In the genomic region with DNA sequence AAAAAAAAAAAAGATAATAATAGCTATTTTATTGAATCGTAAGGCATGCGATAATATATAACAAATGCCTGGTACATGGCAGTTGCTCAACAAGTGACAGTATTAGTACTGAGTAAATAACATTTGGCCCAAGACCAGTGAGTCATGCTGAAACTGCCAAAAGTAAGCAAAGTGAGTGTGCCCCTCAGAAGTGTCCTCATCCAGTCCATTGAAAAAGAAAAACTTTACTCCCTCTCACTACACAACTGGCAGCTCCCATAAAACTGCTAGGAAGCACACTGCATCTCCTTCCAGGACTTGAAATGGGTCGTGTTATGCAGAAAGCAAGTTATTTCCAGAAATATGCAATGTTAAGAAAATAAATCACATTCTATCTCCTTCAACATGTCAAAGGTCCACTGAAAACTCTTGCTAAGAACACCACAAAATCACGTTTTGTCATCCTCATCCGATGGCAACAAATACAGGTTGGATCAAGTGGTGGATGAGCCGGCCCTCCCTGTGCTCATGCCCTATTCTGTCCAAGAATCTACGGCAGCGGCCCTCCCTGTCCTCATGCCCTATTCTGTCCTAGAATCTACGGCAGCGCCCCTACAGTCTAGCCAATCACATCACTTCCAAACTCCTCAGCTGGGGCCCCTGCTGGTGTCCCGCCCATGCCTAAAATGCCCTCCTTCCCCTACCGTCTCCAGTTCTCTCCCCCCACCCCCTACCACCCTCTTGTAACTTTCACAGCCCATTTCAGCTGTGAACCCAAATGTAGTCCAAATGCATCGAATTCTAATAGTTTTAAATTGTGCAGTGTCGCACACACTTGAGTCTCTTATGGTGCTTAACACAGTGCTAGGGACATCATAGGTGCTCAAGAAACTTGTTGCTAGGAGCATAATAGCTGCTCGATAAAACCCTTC, we compare ENCODE assay signal across 3 cellular contexts.
A peak's percentile ranks its signal among the peaks of the same experiment; 100 is the strongest.
TF ChIP-seq lines count a peak whose summit lies in the region.

No MANE protein-coding gene starts in this region.

TF ChIP-seq in HEK293T, 16 proteins besides CTCF, POLR2A, EP300 and RAD21:
- no peak for TF ChIP-seq SUZ12 (IDR thresholded peaks at IDR 0.05)
- TF ChIP-seq, protein P1, sequence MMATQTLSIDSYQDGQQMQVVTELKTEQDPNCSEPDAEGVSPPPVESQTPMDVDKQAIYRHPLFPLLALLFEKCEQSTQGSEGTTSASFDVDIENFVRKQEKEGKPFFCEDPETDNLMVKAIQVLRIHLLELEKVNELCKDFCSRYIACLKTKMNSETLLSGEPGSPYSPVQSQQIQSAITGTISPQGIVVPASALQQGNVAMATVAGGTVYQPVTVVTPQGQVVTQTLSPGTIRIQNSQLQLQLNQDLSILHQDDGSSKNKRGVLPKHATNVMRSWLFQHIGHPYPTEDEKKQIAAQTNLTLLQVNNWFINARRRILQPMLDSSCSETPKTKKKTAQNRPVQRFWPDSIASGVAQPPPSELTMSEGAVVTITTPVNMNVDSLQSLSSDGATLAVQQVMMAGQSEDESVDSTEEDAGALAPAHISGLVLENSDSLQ (IDR thresholded peaks at IDR 0.05), result peak; percentile 32; the same call in 1 of the 2 replicates
- peak; percentile 91 for TF ChIP-seq ZNF384 (IDR thresholded peaks at IDR 0.05)
- TF ChIP-seq FOXK2 (IDR thresholded peaks at IDR 0.05), result no peak

TF ChIP-seq in GM12878, 131 proteins besides CTCF, POLR2A, EP300 and RAD21:
- no peak for TF ChIP-seq CHD2 (IDR thresholded peaks at IDR 0.05; ENCODE audit: borderline replicate concordance, low read depth, low read length)
- TF ChIP-seq JUND (IDR thresholded peaks at IDR 0.05; ENCODE audit: low read depth, low read length), result no peak
- no peak for TF ChIP-seq SIN3A (IDR thresholded peaks at IDR 0.05; ENCODE audit: low read depth, low read length)
- TF ChIP-seq MTA3 (IDR thresholded peaks at IDR 0.05; ENCODE audit: borderline replicate concordance, low read length), result no peak
- TF ChIP-seq RCOR1 (conservative IDR thresholded peaks at IDR 0.05; ENCODE audit: low read depth, low read length), result no peak
- TF ChIP-seq, protein P2, sequence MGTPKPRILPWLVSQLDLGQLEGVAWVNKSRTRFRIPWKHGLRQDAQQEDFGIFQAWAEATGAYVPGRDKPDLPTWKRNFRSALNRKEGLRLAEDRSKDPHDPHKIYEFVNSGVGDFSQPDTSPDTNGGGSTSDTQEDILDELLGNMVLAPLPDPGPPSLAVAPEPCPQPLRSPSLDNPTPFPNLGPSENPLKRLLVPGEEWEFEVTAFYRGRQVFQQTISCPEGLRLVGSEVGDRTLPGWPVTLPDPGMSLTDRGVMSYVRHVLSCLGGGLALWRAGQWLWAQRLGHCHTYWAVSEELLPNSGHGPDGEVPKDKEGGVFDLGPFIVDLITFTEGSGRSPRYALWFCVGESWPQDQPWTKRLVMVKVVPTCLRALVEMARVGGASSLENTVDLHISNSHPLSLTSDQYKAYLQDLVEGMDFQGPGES (IDR thresholded peaks at IDR 0.05), result no peak
- TF ChIP-seq, protein P3, sequence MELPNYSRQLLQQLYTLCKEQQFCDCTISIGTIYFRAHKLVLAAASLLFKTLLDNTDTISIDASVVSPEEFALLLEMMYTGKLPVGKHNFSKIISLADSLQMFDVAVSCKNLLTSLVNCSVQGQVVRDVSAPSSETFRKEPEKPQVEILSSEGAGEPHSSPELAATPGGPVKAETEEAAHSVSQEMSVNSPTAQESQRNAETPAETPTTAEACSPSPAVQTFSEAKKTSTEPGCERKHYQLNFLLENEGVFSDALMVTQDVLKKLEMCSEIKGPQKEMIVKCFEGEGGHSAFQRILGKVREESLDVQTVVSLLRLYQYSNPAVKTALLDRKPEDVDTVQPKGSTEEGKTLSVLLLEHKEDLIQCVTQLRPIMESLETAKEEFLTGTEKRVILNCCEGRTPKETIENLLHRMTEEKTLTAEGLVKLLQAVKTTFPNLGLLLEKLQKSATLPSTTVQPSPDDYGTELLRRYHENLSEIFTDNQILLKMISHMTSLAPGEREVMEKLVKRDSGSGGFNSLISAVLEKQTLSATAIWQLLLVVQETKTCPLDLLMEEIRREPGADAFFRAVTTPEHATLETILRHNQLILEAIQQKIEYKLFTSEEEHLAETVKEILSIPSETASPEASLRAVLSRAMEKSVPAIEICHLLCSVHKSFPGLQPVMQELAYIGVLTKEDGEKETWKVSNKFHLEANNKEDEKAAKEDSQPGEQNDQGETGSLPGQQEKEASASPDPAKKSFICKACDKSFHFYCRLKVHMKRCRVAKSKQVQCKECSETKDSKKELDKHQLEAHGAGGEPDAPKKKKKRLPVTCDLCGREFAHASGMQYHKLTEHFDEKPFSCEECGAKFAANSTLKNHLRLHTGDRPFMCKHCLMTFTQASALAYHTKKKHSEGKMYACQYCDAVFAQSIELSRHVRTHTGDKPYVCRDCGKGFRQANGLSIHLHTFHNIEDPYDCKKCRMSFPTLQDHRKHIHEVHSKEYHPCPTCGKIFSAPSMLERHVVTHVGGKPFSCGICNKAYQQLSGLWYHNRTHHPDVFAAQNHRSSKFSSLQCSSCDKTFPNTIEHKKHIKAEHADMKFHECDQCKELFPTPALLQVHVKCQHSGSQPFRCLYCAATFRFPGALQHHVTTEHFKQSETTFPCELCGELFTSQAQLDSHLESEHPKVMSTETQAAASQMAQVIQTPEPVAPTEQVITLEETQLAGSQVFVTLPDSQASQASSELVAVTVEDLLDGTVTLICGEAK (IDR thresholded peaks at IDR 0.05; ENCODE audit: borderline replicate concordance), result peak; percentile 67
- 0 out of 2 replicates have a peak, but pooled peaks have one; percentile 20 for TF ChIP-seq ZNF384 (IDR thresholded peaks at IDR 0.05; ENCODE audit: borderline replicate concordance, low read depth, low read length)

TF ChIP-seq in HepG2, 621 proteins besides CTCF, POLR2A, EP300 and RAD21 (continues in another document):
- TF ChIP-seq, protein P4, sequence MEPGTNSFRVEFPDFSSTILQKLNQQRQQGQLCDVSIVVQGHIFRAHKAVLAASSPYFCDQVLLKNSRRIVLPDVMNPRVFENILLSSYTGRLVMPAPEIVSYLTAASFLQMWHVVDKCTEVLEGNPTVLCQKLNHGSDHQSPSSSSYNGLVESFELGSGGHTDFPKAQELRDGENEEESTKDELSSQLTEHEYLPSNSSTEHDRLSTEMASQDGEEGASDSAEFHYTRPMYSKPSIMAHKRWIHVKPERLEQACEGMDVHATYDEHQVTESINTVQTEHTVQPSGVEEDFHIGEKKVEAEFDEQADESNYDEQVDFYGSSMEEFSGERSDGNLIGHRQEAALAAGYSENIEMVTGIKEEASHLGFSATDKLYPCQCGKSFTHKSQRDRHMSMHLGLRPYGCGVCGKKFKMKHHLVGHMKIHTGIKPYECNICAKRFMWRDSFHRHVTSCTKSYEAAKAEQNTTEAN (CRISPR knock-in tag; conservative IDR thresholded peaks at IDR 0.05), result peak; percentile 96
- TF ChIP-seq JUN (CRISPR knock-in tag; IDR thresholded peaks at IDR 0.05) (peak; percentile 70; the same call in 1 of the 2 replicates), FOXA3 (CRISPR knock-in tag; IDR thresholded peaks at IDR 0.05) (peak; percentile 93), JUNB (CRISPR knock-in tag; IDR thresholded peaks at IDR 0.05; ENCODE audit: borderline replicate concordance) (peak; percentile 83), ELF3 (CRISPR knock-in tag; IDR thresholded peaks at IDR 0.05) (peak; percentile 63), ZNF709 (CRISPR knock-in tag; IDR thresholded peaks at IDR 0.05) (no peak), PRPF4 (IDR thresholded peaks at IDR 0.05; ENCODE audit: low read depth, low read length, poor library complexity, severe bottlenecking) (no peak), SAP130 (CRISPR knock-in tag; IDR thresholded peaks at IDR 0.05; ENCODE audit: low read depth) (peak; percentile 87), MIER3 (CRISPR knock-in tag; IDR thresholded peaks at IDR 0.05; ENCODE audit: borderline replicate concordance) (0 out of 2 replicates have a peak, but pooled peaks have one; percentile 48), ZNF253 (CRISPR knock-in tag; IDR thresholded peaks at IDR 0.05; ENCODE audit: borderline replicate concordance) (no peak), MXD4 (CRISPR knock-in tag; IDR thresholded peaks at IDR 0.05) (peak; percentile 59; the same call in 1 of the 2 replicates), POLR2AphosphoS5 (IDR thresholded peaks at IDR 0.05; ENCODE audit: low read depth, low read length) (no peak), ZSCAN21 (CRISPR knock-in tag; IDR thresholded peaks at IDR 0.05; ENCODE audit: borderline replicate concordance) (0 out of 2 replicates have a peak, but pooled peaks have one; percentile 59), IRF2 (CRISPR knock-in tag; IDR thresholded peaks at IDR 0.05) (0 out of 2 replicates have a peak, but pooled peaks have one; percentile 41), ZNF331 (CRISPR knock-in tag; IDR thresholded peaks at IDR 0.05) (peak; percentile 42; the same call in 1 of the 2 replicates), ZNF672 (CRISPR knock-in tag; IDR thresholded peaks at IDR 0.05) (no peak), FOXA1 (IDR thresholded peaks at IDR 0.05) (peak; percentile 67; the same call in 1 of the 2 replicates), FOXA1 (CRISPR knock-in tag; IDR thresholded peaks at IDR 0.05) (peak; percentile 91), CEBPG (CRISPR knock-in tag; IDR thresholded peaks at IDR 0.05) (peak; percentile 90)
- TF ChIP-seq, protein P5, sequence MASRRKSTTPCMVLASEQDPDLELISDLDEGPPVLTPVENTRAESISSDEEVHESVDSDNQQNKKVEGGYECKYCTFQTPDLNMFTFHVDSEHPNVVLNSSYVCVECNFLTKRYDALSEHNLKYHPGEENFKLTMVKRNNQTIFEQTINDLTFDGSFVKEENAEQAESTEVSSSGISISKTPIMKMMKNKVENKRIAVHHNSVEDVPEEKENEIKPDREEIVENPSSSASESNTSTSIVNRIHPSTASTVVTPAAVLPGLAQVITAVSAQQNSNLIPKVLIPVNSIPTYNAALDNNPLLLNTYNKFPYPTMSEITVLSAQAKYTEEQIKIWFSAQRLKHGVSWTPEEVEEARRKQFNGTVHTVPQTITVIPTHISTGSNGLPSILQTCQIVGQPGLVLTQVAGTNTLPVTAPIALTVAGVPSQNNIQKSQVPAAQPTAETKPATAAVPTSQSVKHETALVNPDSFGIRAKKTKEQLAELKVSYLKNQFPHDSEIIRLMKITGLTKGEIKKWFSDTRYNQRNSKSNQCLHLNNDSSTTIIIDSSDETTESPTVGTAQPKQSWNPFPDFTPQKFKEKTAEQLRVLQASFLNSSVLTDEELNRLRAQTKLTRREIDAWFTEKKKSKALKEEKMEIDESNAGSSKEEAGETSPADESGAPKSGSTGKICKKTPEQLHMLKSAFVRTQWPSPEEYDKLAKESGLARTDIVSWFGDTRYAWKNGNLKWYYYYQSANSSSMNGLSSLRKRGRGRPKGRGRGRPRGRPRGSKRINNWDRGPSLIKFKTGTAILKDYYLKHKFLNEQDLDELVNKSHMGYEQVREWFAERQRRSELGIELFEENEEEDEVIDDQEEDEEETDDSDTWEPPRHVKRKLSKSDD (CRISPR knock-in tag; IDR thresholded peaks at IDR 0.05; ENCODE audit: low read depth), result no peak
- TF ChIP-seq, protein P6, sequence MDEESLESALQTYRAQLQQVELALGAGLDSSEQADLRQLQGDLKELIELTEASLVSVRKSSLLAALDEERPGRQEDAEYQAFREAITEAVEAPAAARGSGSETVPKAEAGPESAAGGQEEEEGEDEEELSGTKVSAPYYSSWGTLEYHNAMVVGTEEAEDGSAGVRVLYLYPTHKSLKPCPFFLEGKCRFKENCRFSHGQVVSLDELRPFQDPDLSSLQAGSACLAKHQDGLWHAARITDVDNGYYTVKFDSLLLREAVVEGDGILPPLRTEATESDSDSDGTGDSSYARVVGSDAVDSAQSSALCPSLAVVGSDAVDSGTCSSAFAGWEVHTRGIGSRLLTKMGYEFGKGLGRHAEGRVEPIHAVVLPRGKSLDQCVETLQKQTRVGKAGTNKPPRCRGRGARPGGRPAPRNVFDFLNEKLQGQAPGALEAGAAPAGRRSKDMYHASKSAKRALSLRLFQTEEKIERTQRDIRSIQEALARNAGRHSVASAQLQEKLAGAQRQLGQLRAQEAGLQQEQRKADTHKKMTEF (CRISPR knock-in tag; IDR thresholded peaks at IDR 0.05), result peak; percentile 51; the same call in 1 of the 2 replicates
- TF ChIP-seq, protein P7, sequence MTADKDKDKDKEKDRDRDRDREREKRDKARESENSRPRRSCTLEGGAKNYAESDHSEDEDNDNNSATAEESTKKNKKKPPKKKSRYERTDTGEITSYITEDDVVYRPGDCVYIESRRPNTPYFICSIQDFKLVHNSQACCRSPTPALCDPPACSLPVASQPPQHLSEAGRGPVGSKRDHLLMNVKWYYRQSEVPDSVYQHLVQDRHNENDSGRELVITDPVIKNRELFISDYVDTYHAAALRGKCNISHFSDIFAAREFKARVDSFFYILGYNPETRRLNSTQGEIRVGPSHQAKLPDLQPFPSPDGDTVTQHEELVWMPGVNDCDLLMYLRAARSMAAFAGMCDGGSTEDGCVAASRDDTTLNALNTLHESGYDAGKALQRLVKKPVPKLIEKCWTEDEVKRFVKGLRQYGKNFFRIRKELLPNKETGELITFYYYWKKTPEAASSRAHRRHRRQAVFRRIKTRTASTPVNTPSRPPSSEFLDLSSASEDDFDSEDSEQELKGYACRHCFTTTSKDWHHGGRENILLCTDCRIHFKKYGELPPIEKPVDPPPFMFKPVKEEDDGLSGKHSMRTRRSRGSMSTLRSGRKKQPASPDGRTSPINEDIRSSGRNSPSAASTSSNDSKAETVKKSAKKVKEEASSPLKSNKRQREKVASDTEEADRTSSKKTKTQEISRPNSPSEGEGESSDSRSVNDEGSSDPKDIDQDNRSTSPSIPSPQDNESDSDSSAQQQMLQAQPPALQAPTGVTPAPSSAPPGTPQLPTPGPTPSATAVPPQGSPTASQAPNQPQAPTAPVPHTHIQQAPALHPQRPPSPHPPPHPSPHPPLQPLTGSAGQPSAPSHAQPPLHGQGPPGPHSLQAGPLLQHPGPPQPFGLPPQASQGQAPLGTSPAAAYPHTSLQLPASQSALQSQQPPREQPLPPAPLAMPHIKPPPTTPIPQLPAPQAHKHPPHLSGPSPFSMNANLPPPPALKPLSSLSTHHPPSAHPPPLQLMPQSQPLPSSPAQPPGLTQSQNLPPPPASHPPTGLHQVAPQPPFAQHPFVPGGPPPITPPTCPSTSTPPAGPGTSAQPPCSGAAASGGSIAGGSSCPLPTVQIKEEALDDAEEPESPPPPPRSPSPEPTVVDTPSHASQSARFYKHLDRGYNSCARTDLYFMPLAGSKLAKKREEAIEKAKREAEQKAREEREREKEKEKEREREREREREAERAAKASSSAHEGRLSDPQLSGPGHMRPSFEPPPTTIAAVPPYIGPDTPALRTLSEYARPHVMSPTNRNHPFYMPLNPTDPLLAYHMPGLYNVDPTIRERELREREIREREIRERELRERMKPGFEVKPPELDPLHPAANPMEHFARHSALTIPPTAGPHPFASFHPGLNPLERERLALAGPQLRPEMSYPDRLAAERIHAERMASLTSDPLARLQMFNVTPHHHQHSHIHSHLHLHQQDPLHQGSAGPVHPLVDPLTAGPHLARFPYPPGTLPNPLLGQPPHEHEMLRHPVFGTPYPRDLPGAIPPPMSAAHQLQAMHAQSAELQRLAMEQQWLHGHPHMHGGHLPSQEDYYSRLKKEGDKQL (CRISPR knock-in tag; IDR thresholded peaks at IDR 0.05; ENCODE audit: low read depth), result peak; percentile 77
- TF ChIP-seq, protein P8, sequence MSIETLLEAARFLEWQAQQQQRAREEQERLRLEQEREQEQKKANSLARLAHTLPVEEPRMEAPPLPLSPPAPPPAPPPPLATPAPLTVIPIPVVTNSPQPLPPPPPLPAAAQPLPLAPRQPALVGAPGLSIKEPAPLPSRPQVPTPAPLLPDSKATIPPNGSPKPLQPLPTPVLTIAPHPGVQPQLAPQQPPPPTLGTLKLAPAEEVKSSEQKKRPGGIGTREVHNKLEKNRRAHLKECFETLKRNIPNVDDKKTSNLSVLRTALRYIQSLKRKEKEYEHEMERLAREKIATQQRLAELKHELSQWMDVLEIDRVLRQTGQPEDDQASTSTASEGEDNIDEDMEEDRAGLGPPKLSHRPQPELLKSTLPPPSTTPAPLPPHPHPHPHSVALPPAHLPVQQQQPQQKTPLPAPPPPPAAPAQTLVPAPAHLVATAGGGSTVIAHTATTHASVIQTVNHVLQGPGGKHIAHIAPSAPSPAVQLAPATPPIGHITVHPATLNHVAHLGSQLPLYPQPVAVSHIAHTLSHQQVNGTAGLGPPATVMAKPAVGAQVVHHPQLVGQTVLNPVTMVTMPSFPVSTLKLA (IDR thresholded peaks at IDR 0.05), result peak; percentile 10; the same call in 1 of the 2 replicates
- TF ChIP-seq, protein P9, sequence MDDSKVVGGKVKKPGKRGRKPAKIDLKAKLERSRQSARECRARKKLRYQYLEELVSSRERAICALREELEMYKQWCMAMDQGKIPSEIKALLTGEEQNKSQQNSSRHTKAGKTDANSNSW (CRISPR knock-in tag; IDR thresholded peaks at IDR 0.05; ENCODE audit: borderline replicate concordance), result no peak
